ENCODE assay signal across 13 cellular contexts in genomic region chr17:50420419-50421112, GRCh38. TPM values are rescaled to one million over a fixed set of nuclear protein-coding genes. Genes with fewer than 3 reads are reported as not detected.
DNase-seq lines count a peak whose midpoint lies in the region; ATAC-seq, FAIRE-seq and TF ChIP-seq lines count a peak whose summit lies in the region.
"Had no signal": no experiment of that assay in that cellular context is flagged by ENCODE, and none has a peak within 500 bp of the region (broad histone marks: within the 10 kb centered on the region; RNA-seq: fewer than 3 reads in every experiment).

No MANE protein-coding gene starts in this region.

- TF ChIP-seq RAD21 in Ishikawa (IDR thresholded peaks at IDR 0.05; ENCODE audit: low read depth) (no peak), HepG2 (CRISPR knock-in tag; IDR thresholded peaks at IDR 0.05) (no peak)

- H2AFZ ChIP-seq in HepG2 (ENCODE audit: low read length), result no peak overlapping the region

- TF ChIP-seq POLR2A in HepG2 (IDR thresholded peaks at IDR 0.05; ENCODE audit: insufficient read depth in 1 of 2, low read depth in 2 of 2, low read length in 2 of 2), result no peak

- no peak overlapping the region for H3K9ac ChIP-seq in HepG2 (ENCODE audit: insufficient read depth, low read depth, low read length)

- DNase-seq in A673 (ENCODE audit: low spot score) (no peak), amniotic epithelial cell (ENCODE audit: low read depth) (peak; percentile 64), HepG2 (ENCODE audit: low spot score) (peak; percentile 43), NCI-H2081 (lab: John Stamatoyannopoulos, UW) (no peak), NAMALWA (ENCODE audit: low spot score) (no peak), head of caudate nucleus (no peak)
- no peak for DNase-seq in stimulated activated CD4-positive, alpha-beta T cell treated with anti-CD3 and anti-CD28 coated beads, Interleukin-2, amount 100 ng/mL, for 48 hours
- DNase-seq: activated T-cell treated with anti-CD3 and anti-CD28 coated beads, Interleukin-2, amount 50 U/mL, for 48 hours; Calu3 had no signal

- POLR2A ChIA-PET in A673 (lab: Charles Lee; ENCODE audit: low non-redundant PET) (interaction anchor here (0.6 to 0.7 kb wide), 2 partner anchors 22 to 23 kb away, joined by 4 to 7 read pairs; partner anchors contain the start of gene LRRC59), HepG2 (lab: Yijun Ruan, JAX) (interaction anchor here (0.5 to 3.6 kb wide), 3 partner anchors 9 to 777 kb away, joined by 4 to 29 read pairs (median 5); partner anchors contain the start of gene LRRC59)

- intact Hi-C loops in A673 (cut with micrococcal nuclease; ENCODE audit: unreplicated experiment), result no loop called here
- intact Hi-C loops in HepG2 (cut with micrococcal nuclease; ENCODE audit: unreplicated experiment), result no loop called here
- intact Hi-C loops in head of caudate nucleus (cut with DNase I), result no loop called here

- no peaks in the 10 kb centered on the region for H3K79me2 ChIP-seq in HepG2 (ENCODE audit: insufficient read depth, low read length)

- BruUV-seq in A673 (replicated peaks; lab: Mats Ljungman, UMichigan), result no TSS peak
- no TSS peak for BruUV-seq in HepG2 (replicated peaks; lab: Mats Ljungman, UMichigan)

- no peaks in the 10 kb centered on the region for H4K20me1 ChIP-seq in HepG2 (ENCODE audit: insufficient read depth, low read length)

- peak; percentile 76 for FAIRE-seq in HepG2 (lab: Jason Lieb, UNC)

- TF ChIP-seq EP300 in Ishikawa (IDR thresholded peaks at IDR 0.05; ENCODE audit: borderline replicate concordance) (no peak), HepG2 (IDR thresholded peaks at IDR 0.05; ENCODE audit: low read depth in 2 of 2, low read length in 2 of 2) (no peak), HepG2 (CRISPR knock-in tag; IDR thresholded peaks at IDR 0.05; ENCODE audit: borderline replicate concordance) (no peak)

- H3K36me3 ChIP-seq in A673 (ENCODE audit: insufficient read depth, low read length, poor library complexity, severe bottlenecking) (no peaks in the 10 kb centered on the region), HepG2 (replicated peaks in 1 of 2; ENCODE audit: control insufficient read depth in 1 of 2, insufficient read depth in 2 of 2, low read length in 2 of 2) (no peaks in the 10 kb centered on the region)

- H3K4me1 ChIP-seq in A673 (ENCODE audit: insufficient read depth, low read length, poor library complexity, severe bottlenecking) (peaks cover 37% of the 10 kb centered on the region), HepG2 (ENCODE audit: insufficient read depth, low read length) (peaks cover 55% of the 10 kb centered on the region)

- no peaks in the 10 kb centered on the region for H3K9me3 ChIP-seq in A673 (ENCODE audit: low read depth, low read length, poor library complexity, severe bottlenecking)
- H3K9me3 ChIP-seq in HepG2 (ENCODE audit: low read length), result no peaks in the 10 kb centered on the region

- peak overlapping the region; percentile 70 for H3K27ac ChIP-seq in A673 (ENCODE audit: low read depth, low read length, poor library complexity, severe bottlenecking)
- H3K27ac ChIP-seq in HepG2 (ENCODE audit: extremely low read length, insufficient read depth, low read length), result no peak overlapping the region

- H3K4me3 ChIP-seq in A673 (ENCODE audit: low read depth, low read length, poor library complexity, severe bottlenecking) (no peak overlapping the region), HepG2 (replicated peaks in 1 of 3; ENCODE audit: insufficient read depth in 1 of 3, low read depth in 2 of 3, low read length in 3 of 3) (peak overlapping the region in 2 of 3 experiments; percentile 12 to 61; a peak in 1 of 6 replicates)

- ATAC-seq in HepG2, result peak; percentile 26; the same call in 1 of the 3 replicates

- H3K4me2 ChIP-seq in HepG2 (ENCODE audit: low read depth, low read length), result peak overlapping the region; percentile 75

- 33% methylated on average over 6 of the region's 6 CpGs for WGBS in HepG2 (ENCODE audit: low lambda C conversion rate)

- H3K27me3 ChIP-seq in A673 (replicated peaks; ENCODE audit: insufficient read depth, low read depth, low read length, poor library complexity) (no peaks in the 10 kb centered on the region), HepG2 (ENCODE audit: control insufficient read depth in 1 of 2, insufficient read depth in 2 of 2, low read length in 2 of 2) (no peaks in the 10 kb centered on the region)

- TF ChIP-seq CTCF in A673 (conservative IDR thresholded peaks at IDR 0.05; ENCODE audit: low read depth, low read length) (no peak), HepG2 (CRISPR knock-in tag; IDR thresholded peaks at IDR 0.05) (no peak)

- in situ Hi-C loops in HepG2 (cut with HindIII; ENCODE audit: extremely low pct_ligation_motif_present, low pct_unique_long_range_greater_than_20kb), result no loop called here

- CTCF ChIA-PET in A673 (lab: Charles Lee) (interaction anchor here (2.5 kb wide), 1 partner anchor 23 kb away, joined by 6 read pairs; the partner anchor contains the start of gene LRRC59), HepG2 (lab: Yijun Ruan, JAX; ENCODE audit: low intra/inter-chr PET ratio, low total read pairs) (no interaction called here)

RNA-seq across cellular contexts. Expression of gene ACSF2, which starts 5.5 kb away (rescaled TPM):
- total RNA-seq in A673 (2021) (4.1 and 9.2 TPM in 2 replicates), HepG2 (2016; rRNA removed; fragmentation: Illumina TruSeq; extraction: Trizol) (32.0 and 87.3 TPM in 2 replicates)
- total RNA-seq in HepG2 (2016; cell fraction: cytosol; rRNA removed; fragmentation: Illumina TruSeq; extraction: Trizol; ENCODE audit: low read depth), result 20.7 and 23.9 TPM in 2 replicates
- 26.9 and 94.3 TPM in 2 replicates for total RNA-seq in HepG2 (2016; cell fraction: insoluble cytoplasmic fraction; rRNA removed; fragmentation: Illumina TruSeq; extraction: Trizol)
- total RNA-seq in HepG2 (2016; cell fraction: membrane; rRNA removed; fragmentation: Illumina TruSeq; extraction: Trizol), result 19.8 and 21.0 TPM in 2 replicates
- total RNA-seq in HepG2 (2016; cell fraction: nucleus; rRNA removed; fragmentation: Illumina TruSeq; extraction: Trizol), result 90.8 and 95.0 TPM in 2 replicates
- 109 and 117 TPM in 2 replicates for polyA plus RNA-seq in HepG2 (2011; rRNA removed)
- polyA plus RNA-seq in HepG2 (2011; cell fraction: cytosol; rRNA removed), result 68.6 and 80.4 TPM in 2 replicates
- polyA plus RNA-seq in HepG2 (2011; cell fraction: nucleus; rRNA removed), result 334 and 438 TPM in 2 replicates
- 79.7 and 97.7 TPM in 2 replicates for polyA plus RNA-seq in HepG2 (2012)
- 8.6 and 9.0 TPM in 2 replicates for polyA plus RNA-seq in HepG2 (2016; cell fraction: cytosol; fragmentation: Illumina TruSeq; extraction: Trizol; ENCODE audit: low read depth)
- 26.3 and 30.3 TPM in 2 replicates for polyA plus RNA-seq in HepG2 (2016; cell fraction: insoluble cytoplasmic fraction; fragmentation: Illumina TruSeq; extraction: Trizol; ENCODE audit: low read depth)
- polyA plus RNA-seq in HepG2 (2016; cell fraction: membrane; fragmentation: Illumina TruSeq; extraction: Trizol; ENCODE audit: low read depth), result 13.4 and 14.3 TPM in 2 replicates
- polyA plus RNA-seq in HepG2 (2016; cell fraction: nucleus; fragmentation: Illumina TruSeq; extraction: Trizol; ENCODE audit: insufficient read depth, low read depth), result 198 and 222 TPM in 2 replicates
- polyA minus RNA-seq in HepG2 (2011; rRNA and poly(A)+ RNA removed; ENCODE audit: low replicate concordance), result 87.1 and 260 TPM in 2 replicates
- 32.1 and 36.7 TPM in 2 replicates for polyA minus RNA-seq in HepG2 (2011; cell fraction: cytosol; rRNA and poly(A)+ RNA removed)
- 111 and 114 TPM in 2 replicates for polyA minus RNA-seq in HepG2 (2011; cell fraction: nucleus; rRNA and poly(A)+ RNA removed)

RNA-seq across cellular contexts. Expression of gene LRRC59, which starts 23.2 kb away (rescaled TPM):
- 177 and 178 TPM in 2 replicates for total RNA-seq in A673 (2021)
- total RNA-seq in HepG2 (2016; rRNA removed; fragmentation: Illumina TruSeq; extraction: Trizol), result 222 and 239 TPM in 2 replicates
- total RNA-seq in HepG2 (2016; cell fraction: cytosol; rRNA removed; fragmentation: Illumina TruSeq; extraction: Trizol; ENCODE audit: low read depth), result 75.0 and 83.4 TPM in 2 replicates
- total RNA-seq in HepG2 (2016; cell fraction: insoluble cytoplasmic fraction; rRNA removed; fragmentation: Illumina TruSeq; extraction: Trizol), result 213 and 234 TPM in 2 replicates
- total RNA-seq in HepG2 (2016; cell fraction: membrane; rRNA removed; fragmentation: Illumina TruSeq; extraction: Trizol), result 172 and 182 TPM in 2 replicates
- 115 and 124 TPM in 2 replicates for total RNA-seq in HepG2 (2016; cell fraction: nucleus; rRNA removed; fragmentation: Illumina TruSeq; extraction: Trizol)
- polyA plus RNA-seq in HepG2 (2011; rRNA removed), result 87.3 and 93.2 TPM in 2 replicates
- 57.2 and 66.4 TPM in 2 replicates for polyA plus RNA-seq in HepG2 (2011; cell fraction: cytosol; rRNA removed)
- polyA plus RNA-seq in HepG2 (2011; cell fraction: nucleus; rRNA removed), result 50.6 and 58.7 TPM in 2 replicates
- 90.0 and 114 TPM in 2 replicates for polyA plus RNA-seq in HepG2 (2012)
- polyA plus RNA-seq in HepG2 (2016; cell fraction: cytosol; fragmentation: Illumina TruSeq; extraction: Trizol; ENCODE audit: low read depth), result 59.8 and 73.7 TPM in 2 replicates
- 202 and 242 TPM in 2 replicates for polyA plus RNA-seq in HepG2 (2016; cell fraction: insoluble cytoplasmic fraction; fragmentation: Illumina TruSeq; extraction: Trizol; ENCODE audit: low read depth)
- 104 and 113 TPM in 2 replicates for polyA plus RNA-seq in HepG2 (2016; cell fraction: membrane; fragmentation: Illumina TruSeq; extraction: Trizol; ENCODE audit: low read depth)
- 152 and 155 TPM in 2 replicates for polyA plus RNA-seq in HepG2 (2016; cell fraction: nucleus; fragmentation: Illumina TruSeq; extraction: Trizol; ENCODE audit: insufficient read depth, low read depth)
- 159 and 165 TPM in 2 replicates for polyA minus RNA-seq in HepG2 (2011; rRNA and poly(A)+ RNA removed; ENCODE audit: low replicate concordance)
- polyA minus RNA-seq in HepG2 (2011; cell fraction: cytosol; rRNA and poly(A)+ RNA removed), result 74.4 and 77.8 TPM in 2 replicates
- polyA minus RNA-seq in HepG2 (2011; cell fraction: nucleus; rRNA and poly(A)+ RNA removed), result 73.0 and 88.5 TPM in 2 replicates

RNA-seq across cellular contexts. Expression of gene EME1, which starts 47.5 kb away (rescaled TPM):
- total RNA-seq in A673 (2021), result 31.9 and 44.0 TPM in 2 replicates
- total RNA-seq in HepG2 (2016; rRNA removed; fragmentation: Illumina TruSeq; extraction: Trizol), result 17.3 and 24.6 TPM in 2 replicates
- total RNA-seq in HepG2 (2016; cell fraction: cytosol; rRNA removed; fragmentation: Illumina TruSeq; extraction: Trizol; ENCODE audit: low read depth), result 6.4 and 7.4 TPM in 2 replicates
- 17.1 and 25.6 TPM in 2 replicates for total RNA-seq in HepG2 (2016; cell fraction: insoluble cytoplasmic fraction; rRNA removed; fragmentation: Illumina TruSeq; extraction: Trizol)
- total RNA-seq in HepG2 (2016; cell fraction: membrane; rRNA removed; fragmentation: Illumina TruSeq; extraction: Trizol), result 7.7 and 8.9 TPM in 2 replicates
- total RNA-seq in HepG2 (2016; cell fraction: nucleus; rRNA removed; fragmentation: Illumina TruSeq; extraction: Trizol), result 28.4 and 31.8 TPM in 2 replicates
- 13.4 and 20.7 TPM in 2 replicates for polyA plus RNA-seq in HepG2 (2011; rRNA removed)
- 4.7 and 7.1 TPM in 2 replicates for polyA plus RNA-seq in HepG2 (2011; cell fraction: cytosol; rRNA removed)
- 58.4 and 108 TPM in 2 replicates for polyA plus RNA-seq in HepG2 (2011; cell fraction: nucleus; rRNA removed)
- polyA plus RNA-seq in HepG2 (2012), result 6.6 and 17.5 TPM in 2 replicates
- 1.3 and 1.6 TPM in 2 replicates for polyA plus RNA-seq in HepG2 (2016; cell fraction: cytosol; fragmentation: Illumina TruSeq; extraction: Trizol; ENCODE audit: low read depth)
- polyA plus RNA-seq in HepG2 (2016; cell fraction: insoluble cytoplasmic fraction; fragmentation: Illumina TruSeq; extraction: Trizol; ENCODE audit: low read depth), result 13.3 and 16.0 TPM in 2 replicates
- polyA plus RNA-seq in HepG2 (2016; cell fraction: membrane; fragmentation: Illumina TruSeq; extraction: Trizol; ENCODE audit: low read depth), result 2.3 and 3.2 TPM in 2 replicates
- 65.8 and 68.9 TPM in 2 replicates for polyA plus RNA-seq in HepG2 (2016; cell fraction: nucleus; fragmentation: Illumina TruSeq; extraction: Trizol; ENCODE audit: insufficient read depth, low read depth)
- 6.9 and 17.6 TPM in 2 replicates for polyA minus RNA-seq in HepG2 (2011; rRNA and poly(A)+ RNA removed; ENCODE audit: low replicate concordance)
- polyA minus RNA-seq in HepG2 (2011; cell fraction: cytosol; rRNA and poly(A)+ RNA removed), result 5.3 and 5.4 TPM in 2 replicates
- 14.9 and 18.7 TPM in 2 replicates for polyA minus RNA-seq in HepG2 (2011; cell fraction: nucleus; rRNA and poly(A)+ RNA removed)

RNA-seq across cellular contexts. Expression of gene MRPL27, which starts 47.6 kb away (rescaled TPM):
- 85.6 and 89.4 TPM in 2 replicates for total RNA-seq in A673 (2021)
- total RNA-seq in HepG2 (2016; rRNA removed; fragmentation: Illumina TruSeq; extraction: Trizol), result 217 and 294 TPM in 2 replicates
- total RNA-seq in HepG2 (2016; cell fraction: cytosol; rRNA removed; fragmentation: Illumina TruSeq; extraction: Trizol; ENCODE audit: low read depth), result 159 and 163 TPM in 2 replicates
- total RNA-seq in HepG2 (2016; cell fraction: insoluble cytoplasmic fraction; rRNA removed; fragmentation: Illumina TruSeq; extraction: Trizol), result 225 and 322 TPM in 2 replicates
- total RNA-seq in HepG2 (2016; cell fraction: membrane; rRNA removed; fragmentation: Illumina TruSeq; extraction: Trizol), result 113 and 118 TPM in 2 replicates
- total RNA-seq in HepG2 (2016; cell fraction: nucleus; rRNA removed; fragmentation: Illumina TruSeq; extraction: Trizol), result 94.1 and 102 TPM in 2 replicates
- polyA plus RNA-seq in HepG2 (2011; rRNA removed), result 131 and 137 TPM in 2 replicates
- polyA plus RNA-seq in HepG2 (2011; cell fraction: cytosol; rRNA removed), result 178 and 188 TPM in 2 replicates
- 65.8 and 77.3 TPM in 2 replicates for polyA plus RNA-seq in HepG2 (2011; cell fraction: nucleus; rRNA removed)
- 92.3 and 97.7 TPM in 2 replicates for polyA plus RNA-seq in HepG2 (2012)
- 113 and 115 TPM in 2 replicates for polyA plus RNA-seq in HepG2 (2016; cell fraction: cytosol; fragmentation: Illumina TruSeq; extraction: Trizol; ENCODE audit: low read depth)
- polyA plus RNA-seq in HepG2 (2016; cell fraction: insoluble cytoplasmic fraction; fragmentation: Illumina TruSeq; extraction: Trizol; ENCODE audit: low read depth), result 260 and 314 TPM in 2 replicates
- polyA plus RNA-seq in HepG2 (2016; cell fraction: membrane; fragmentation: Illumina TruSeq; extraction: Trizol; ENCODE audit: low read depth), result 75.9 and 83.5 TPM in 2 replicates
- polyA plus RNA-seq in HepG2 (2016; cell fraction: nucleus; fragmentation: Illumina TruSeq; extraction: Trizol; ENCODE audit: insufficient read depth, low read depth), result 124 and 142 TPM in 2 replicates
- 68.9 and 78.1 TPM in 2 replicates for polyA minus RNA-seq in HepG2 (2011; rRNA and poly(A)+ RNA removed; ENCODE audit: low replicate concordance)
- polyA minus RNA-seq in HepG2 (2011; cell fraction: cytosol; rRNA and poly(A)+ RNA removed), result 21.0 and 23.5 TPM in 2 replicates
- 83.2 and 89.1 TPM in 2 replicates for polyA minus RNA-seq in HepG2 (2011; cell fraction: nucleus; rRNA and poly(A)+ RNA removed)

RNA-seq across cellular contexts. Expression of gene CHAD, which starts 48.1 kb away (rescaled TPM):
- 0.17 TPM in 1 of 2 replicates, not detected in the other for total RNA-seq in A673 (2021)
- not detected in 2 replicates for total RNA-seq in HepG2 (2016; rRNA removed; fragmentation: Illumina TruSeq; extraction: Trizol)
- not detected in 2 replicates for total RNA-seq in HepG2 (2016; cell fraction: cytosol; rRNA removed; fragmentation: Illumina TruSeq; extraction: Trizol; ENCODE audit: low read depth)
- 0.09 TPM in 1 of 2 replicates, not detected in the other for total RNA-seq in HepG2 (2016; cell fraction: insoluble cytoplasmic fraction; rRNA removed; fragmentation: Illumina TruSeq; extraction: Trizol)
- not detected in 2 replicates for total RNA-seq in HepG2 (2016; cell fraction: membrane; rRNA removed; fragmentation: Illumina TruSeq; extraction: Trizol)
- not detected in 2 replicates for total RNA-seq in HepG2 (2016; cell fraction: nucleus; rRNA removed; fragmentation: Illumina TruSeq; extraction: Trizol)
- 1.4 and 2.2 TPM in 2 replicates for polyA plus RNA-seq in HepG2 (2011; rRNA removed)
- 0.56 and 1.1 TPM in 2 replicates for polyA plus RNA-seq in HepG2 (2011; cell fraction: cytosol; rRNA removed)
- 7.9 and 10.0 TPM in 2 replicates for polyA plus RNA-seq in HepG2 (2011; cell fraction: nucleus; rRNA removed)
- polyA plus RNA-seq in HepG2 (2012), result 4.3 and 5.0 TPM in 2 replicates
- not detected in 2 replicates for polyA plus RNA-seq in HepG2 (2016; cell fraction: cytosol; fragmentation: Illumina TruSeq; extraction: Trizol; ENCODE audit: low read depth)
- not detected in 2 replicates for polyA plus RNA-seq in HepG2 (2016; cell fraction: insoluble cytoplasmic fraction; fragmentation: Illumina TruSeq; extraction: Trizol; ENCODE audit: low read depth)
- not detected in 2 replicates for polyA plus RNA-seq in HepG2 (2016; cell fraction: membrane; fragmentation: Illumina TruSeq; extraction: Trizol; ENCODE audit: low read depth)
- 1.1 TPM in 1 of 2 replicates, not detected in the other for polyA plus RNA-seq in HepG2 (2016; cell fraction: nucleus; fragmentation: Illumina TruSeq; extraction: Trizol; ENCODE audit: insufficient read depth, low read depth)
- polyA minus RNA-seq in HepG2 (2011; rRNA and poly(A)+ RNA removed; ENCODE audit: low replicate concordance), result 0.07 and 1.3 TPM in 2 replicates
- polyA minus RNA-seq in HepG2 (2011; cell fraction: cytosol; rRNA and poly(A)+ RNA removed), result not detected in 2 replicates
- polyA minus RNA-seq in HepG2 (2011; cell fraction: nucleus; rRNA and poly(A)+ RNA removed), result 0.64 and 0.87 TPM in 2 replicates
- total RNA-seq: Calu3, epithelial cell of proximal tubule, LHCN-M2, myocyte had no signal

Comparison
In these comparisons a context has a peak if more than half of its experiments do, and no peak if none do; other contexts are left out.
1. DNase-seq: peak in amniotic epithelial cell (single experiment) and HepG2 (single experiment); none in A673 (single experiment), NCI-H2081 (0 of 2), stimulated activated CD4-positive, alpha-beta T cell treated with anti-CD3 and anti-CD28 coated beads, Interleukin-2, amount 100 ng/mL, for 48 hours (0 of 2), NAMALWA (single experiment) and head of caudate nucleus (0 of 42).